9 cellular contexts compared by ENCODE assay signal in genomic region chr7:47361746-47362215, GRCh38.
DNase-seq lines count a peak whose midpoint lies in the region; ATAC-seq lines count a peak whose summit lies in the region.
"Had no signal": no experiment of that assay in that cellular context is flagged by ENCODE, and none has a peak within 500 bp of the region (broad histone marks: within the 10 kb centered on the region; RNA-seq: fewer than 3 reads in every experiment).

No MANE protein-coding gene starts in this region.

- peak overlapping the region; percentile 79 for H3K27ac Mint-ChIP-seq in activated naive CD8-positive, alpha-beta T cell treated with anti-CD3 and anti-CD28 coated beads for 36 hours

- H3K36me3 Mint-ChIP-seq in activated naive CD8-positive, alpha-beta T cell treated with anti-CD3 and anti-CD28 coated beads for 36 hours: no peaks in the 10 kb centered on the region

- H3K9me3 Mint-ChIP-seq in activated naive CD8-positive, alpha-beta T cell treated with anti-CD3 and anti-CD28 coated beads for 36 hours: no peaks in the 10 kb centered on the region

- H3K27me3 Mint-ChIP-seq in activated naive CD8-positive, alpha-beta T cell treated with anti-CD3 and anti-CD28 coated beads for 36 hours: no peaks in the 10 kb centered on the region

- no peak overlapping the region for H3K4me3 Mint-ChIP-seq in activated naive CD8-positive, alpha-beta T cell treated with anti-CD3 and anti-CD28 coated beads for 36 hours

- peaks cover 10% of the 10 kb centered on the region for H3K4me1 Mint-ChIP-seq in activated naive CD8-positive, alpha-beta T cell treated with anti-CD3 and anti-CD28 coated beads for 36 hours

- DNase-seq in AG08396 (ENCODE audit: low spot score) (peak; percentile 62), HK-2 (ENCODE audit: unreplicated experiment) (peak; percentile 63), kidney glomerular epithelial cell (lab: John Stamatoyannopoulos, UW) (peak; percentile 91), NCI-H1092 treated with DMSO at 0.1 percent for 48 hours (lab: John Stamatoyannopoulos, UW) (no peak), GOT3 (lab: John Stamatoyannopoulos, UW) (no peak)
- DNase-seq in activated naive CD8-positive, alpha-beta T cell treated with anti-CD3 and anti-CD28 coated beads for 36 hours: peak; percentile 78
- DNase-seq: GDM1 had no signal

- no peak for ATAC-seq in GM18861 (IDR thresholded peaks at IDR 0.05; ENCODE audit: unreplicated experiment)
- no peak for ATAC-seq in HG02623 (IDR thresholded peaks at IDR 0.05; ENCODE audit: unreplicated experiment)

Comparison
In these comparisons a context has a peak if more than half of its experiments do, and no peak if none do; other contexts are left out.
1. DNase-seq: peak in AG08396 (single experiment), HK-2 (single experiment), activated naive CD8-positive, alpha-beta T cell treated with anti-CD3 and anti-CD28 coated beads for 36 hours (single experiment) and kidney glomerular epithelial cell (single experiment); none in NCI-H1092 treated with DMSO at 0.1 percent for 48 hours (single experiment) and GOT3 (single experiment).